ENCODE assay signal across 19 cellular contexts in the genomic region with DNA sequence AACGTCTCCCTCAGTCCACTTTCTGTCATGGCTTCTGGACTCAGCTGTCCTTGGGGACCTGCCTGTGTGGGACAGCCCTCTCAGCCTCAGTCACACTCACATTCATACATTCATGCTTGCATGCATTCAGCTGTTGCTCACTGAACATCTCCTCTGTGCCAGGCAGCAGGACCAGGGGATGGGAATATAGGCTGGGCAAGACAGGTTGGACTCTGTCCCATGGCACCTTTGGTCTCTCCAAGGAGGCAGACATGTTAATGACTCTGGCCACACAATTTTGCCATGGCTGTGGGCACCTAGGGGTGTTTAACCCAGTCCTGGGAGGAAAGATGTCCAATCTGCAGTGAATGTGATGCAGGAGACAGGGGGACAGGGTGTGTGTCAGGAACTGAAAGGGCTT. TPM values are rescaled to one million over a fixed set of nuclear protein-coding genes. Genes with fewer than 3 reads are reported as not detected.
A peak's percentile ranks its signal among the peaks of the same experiment; 100 is the strongest.
DNase-seq lines count a peak whose midpoint lies in the region; ATAC-seq, FAIRE-seq and TF ChIP-seq lines count a peak whose summit lies in the region.
"Had no signal": no experiment of that assay in that cellular context is flagged by ENCODE, and none has a peak within 500 bp of the region (broad histone marks: within the 10 kb centered on the region; RNA-seq: fewer than 3 reads in every experiment).

No MANE protein-coding gene starts in this region.

- ATAC-seq in stimulated activated naive CD8-positive, alpha-beta T cell treated with anti-CD3 and anti-CD28 coated beads, Interleukin-15, amount 100 ng/mL, for 72 hours = no peak
- no peak for ATAC-seq in stimulated activated naive CD8-positive, alpha-beta T cell treated with anti-CD3 and anti-CD28 coated beads, Interleukin-15, Interleukin-2, amounts not matched to agents 100 U/mL and 50 U/mL, for 24 hours
- ATAC-seq in naive B cell (ENCODE audit: low read depth in 2 of 2) = no peak
- ATAC-seq in stimulated activated naive B cell treated with anti-CD40 and anti-IgM and Interleukin-4, amounts not matched to agents 10 μg/mL and 1 μg/mL and 100 μg/mL, for 72 hours (replicated peaks) = no peak
- no peak for ATAC-seq in HG03469 (IDR thresholded peaks at IDR 0.05; ENCODE audit: unreplicated experiment)
- ATAC-seq in HG03108 (IDR thresholded peaks at IDR 0.05; ENCODE audit: unreplicated experiment) = no peak
- ATAC-seq: sciatic nerve had no signal

- no peak for TF ChIP-seq CTCF in brain (conservative IDR thresholded peaks at IDR 0.05)
- no peak for TF ChIP-seq CTCF in D721Med (IDR thresholded peaks at IDR 0.05; ENCODE audit: insufficient read depth, missing control alignments)

- no peak for DNase-seq in stimulated activated naive CD8-positive, alpha-beta T cell treated with anti-CD3 and anti-CD28 coated beads, Interleukin-15, amount 100 ng/mL, for 72 hours
- DNase-seq in stimulated activated naive CD8-positive, alpha-beta T cell treated with anti-CD3 and anti-CD28 coated beads, Interleukin-15, Interleukin-2, amounts not matched to agents 100 U/mL and 50 U/mL, for 24 hours = no peak
- DNase-seq in naive B cell (no peak), D721Med (ENCODE audit: insufficient read length, low spot score) (no peak)
- DNase-seq in stimulated activated naive B cell treated with anti-CD40 and anti-IgM and Interleukin-4, amounts not matched to agents 10 μg/mL and 1 μg/mL and 100 μg/mL, for 72 hours = no peak
- DNase-seq: activated CD4-positive, alpha-beta T cell treated with anti-CD3 and anti-CD28 coated beads, Interleukin-2, amount 10 ng/mL, durations not matched to agents 7 days and 5 days; activated naive CD4-positive, alpha-beta T cell treated with Interleukin-2 at 50 U/mL for 16 hours; cerebellar nuclear complex; DMS79; NCI-H345; stimulated activated CD4-positive, alpha-beta T cell treated with anti-CD3 and anti-CD28 coated beads, Interleukin-12 subunit alpha, Interleukin-12 subunit beta, amount 100 ng/mL, for 4 hours; stimulated activated CD4-positive, alpha-beta T cell treated with anti-CD3 and anti-CD28 coated beads, Interleukin-2, amount 100 ng/mL, for 48 hours had no signal

- H3K27ac Mint-ChIP-seq in stimulated activated naive CD8-positive, alpha-beta T cell treated with anti-CD3 and anti-CD28 coated beads, Interleukin-15, amount 100 ng/mL, for 72 hours = peak overlapping the region; percentile 1 to 44
- H3K27ac Mint-ChIP-seq in brain (peak overlapping the region in 4 of 5 experiments; percentile 55 to 96 (median 91)), naive B cell (peak overlapping the region in 5 of 6 donors; percentile 6 to 88 (median 69))
- H3K27ac Mint-ChIP-seq in stimulated activated naive B cell treated with anti-CD40 and anti-IgM and Interleukin-4, amounts not matched to agents 10 μg/mL and 1 μg/mL and 100 μg/mL, for 72 hours = peak overlapping the region; percentile 53
- H3K27ac Mint-ChIP-seq: activated CD4-positive, alpha-beta T cell treated with anti-CD3 and anti-CD28 coated beads, Interleukin-2, amount 10 ng/mL, durations not matched to agents 7 days and 5 days had no signal

- H3K9me3 Mint-ChIP-seq in stimulated activated naive CD8-positive, alpha-beta T cell treated with anti-CD3 and anti-CD28 coated beads, Interleukin-15, amount 100 ng/mL, for 72 hours = no peaks in the 10 kb centered on the region
- peaks cover 0 to 2% (median 0%) of the 10 kb centered on the region in 5 experiments for H3K9me3 Mint-ChIP-seq in brain
- no peaks in the 10 kb centered on the region for H3K9me3 Mint-ChIP-seq in naive B cell
- H3K9me3 Mint-ChIP-seq in stimulated activated naive B cell treated with anti-CD40 and anti-IgM and Interleukin-4, amounts not matched to agents 10 μg/mL and 1 μg/mL and 100 μg/mL, for 72 hours = no peaks in the 10 kb centered on the region
- H3K9me3 Mint-ChIP-seq: activated CD4-positive, alpha-beta T cell treated with anti-CD3 and anti-CD28 coated beads, Interleukin-2, amount 10 ng/mL, durations not matched to agents 7 days and 5 days; type B pancreatic cell had no signal

- H3K36me3 Mint-ChIP-seq in brain = no peaks in the 10 kb centered on the region
- H3K36me3 Mint-ChIP-seq in naive B cell = peaks cover 4 to 18% of the 10 kb centered on the region in 2 donors
- peaks cover 9 to 25% of the 10 kb centered on the region in 2 donors for H3K36me3 Mint-ChIP-seq in stimulated activated naive B cell treated with anti-CD40 and anti-IgM and Interleukin-4, amounts not matched to agents 10 μg/mL and 1 μg/mL and 100 μg/mL, for 72 hours
- H3K36me3 Mint-ChIP-seq: type B pancreatic cell had no signal

- H3K27me3 Mint-ChIP-seq in stimulated activated naive CD8-positive, alpha-beta T cell treated with anti-CD3 and anti-CD28 coated beads, Interleukin-15, amount 100 ng/mL, for 72 hours = no peaks in the 10 kb centered on the region
- peaks cover 57% of the 10 kb centered on the region for H3K27me3 Mint-ChIP-seq in brain
- H3K27me3 Mint-ChIP-seq in naive B cell = no peaks in the 10 kb centered on the region
- no peaks in the 10 kb centered on the region for H3K27me3 Mint-ChIP-seq in stimulated activated naive B cell treated with anti-CD40 and anti-IgM and Interleukin-4, amounts not matched to agents 10 μg/mL and 1 μg/mL and 100 μg/mL, for 72 hours
- H3K27me3 Mint-ChIP-seq: activated CD4-positive, alpha-beta T cell treated with anti-CD3 and anti-CD28 coated beads, Interleukin-2, amount 10 ng/mL, durations not matched to agents 7 days and 5 days; type B pancreatic cell had no signal

- FAIRE-seq in D721Med (lab: Jason Lieb, UNC) = no peak
- FAIRE-seq: frontal cortex, RCC 7860 had no signal

- no peak overlapping the region for H3K4me3 Mint-ChIP-seq in stimulated activated naive CD8-positive, alpha-beta T cell treated with anti-CD3 and anti-CD28 coated beads, Interleukin-15, amount 100 ng/mL, for 72 hours
- no peak overlapping the region for H3K4me3 Mint-ChIP-seq in brain
- no peak overlapping the region for H3K4me3 Mint-ChIP-seq in naive B cell
- H3K4me3 Mint-ChIP-seq in stimulated activated naive B cell treated with anti-CD40 and anti-IgM and Interleukin-4, amounts not matched to agents 10 μg/mL and 1 μg/mL and 100 μg/mL, for 72 hours = no peak overlapping the region
- H3K4me3 Mint-ChIP-seq: activated CD4-positive, alpha-beta T cell treated with anti-CD3 and anti-CD28 coated beads, Interleukin-2, amount 10 ng/mL, durations not matched to agents 7 days and 5 days; type B pancreatic cell had no signal

- H3K4me1 Mint-ChIP-seq in stimulated activated naive CD8-positive, alpha-beta T cell treated with anti-CD3 and anti-CD28 coated beads, Interleukin-15, amount 100 ng/mL, for 72 hours = peaks cover 77% of the 10 kb centered on the region
- H3K4me1 Mint-ChIP-seq in brain = peaks cover 93% of the 10 kb centered on the region
- peaks cover 38 to 50% (median 49%) of the 10 kb centered on the region in 3 donors for H3K4me1 Mint-ChIP-seq in naive B cell
- peaks cover 38 to 56% of the 10 kb centered on the region in 2 donors for H3K4me1 Mint-ChIP-seq in stimulated activated naive B cell treated with anti-CD40 and anti-IgM and Interleukin-4, amounts not matched to agents 10 μg/mL and 1 μg/mL and 100 μg/mL, for 72 hours

RNA-seq across cellular contexts. Expression of a gene that starts 7.8 kb away (rescaled TPM):
- 1.8 TPM for polyA plus RNA-seq in brain (ENCODE audit: insufficient read depth, low read depth, low replicate concordance)
- polyA plus RNA-seq in naive B cell (ENCODE audit: low read depth in 6 of 6) = 1 to 10 TPM in 2 of 6 donors, under 1 TPM in 3, not detected in 1; 0.45 to 1.6 (median 0.65) TPM

RNA-seq across cellular contexts. Expression of a gene that starts 20.7 kb away (rescaled TPM):
- polyA plus RNA-seq in brain (ENCODE audit: insufficient read depth, low read depth, low replicate concordance) (2.6 TPM), naive B cell (ENCODE audit: low read depth in 6 of 6) (1 to 10 TPM; 5.5 to 8.9 (median 6.6) TPM)

RNA-seq across cellular contexts. Expression of a gene that starts 29.9 kb away (rescaled TPM):
- 66.7 TPM for polyA plus RNA-seq in brain (ENCODE audit: insufficient read depth, low read depth, low replicate concordance)
- polyA plus RNA-seq in naive B cell (ENCODE audit: low read depth in 6 of 6) = 10 to 100 TPM; 24.0 to 71.6 (median 58.9) TPM

Comparison
In these comparisons a context has a peak if more than half of its experiments do, and no peak if none do; other contexts are left out.
1. H3K27ac Mint-ChIP-seq: peak in every context shown above with its lines; median percentile 91 in brain; 69 in naive B cell; 53 in stimulated activated naive B cell treated with anti-CD40 and anti-IgM and Interleukin-4, amounts not matched to agents 10 μg/mL and 1 μg/mL and 100 μg/mL, for 72 hours; 22 in stimulated activated naive CD8-positive, alpha-beta T cell treated with anti-CD3 and anti-CD28 coated beads, Interleukin-15, amount 100 ng/mL, for 72 hours.